Comparison of ENCODE assay signal across 35 cellular contexts in genomic region chr1:44330935-44331334, GRCh38.
"Had no signal": no experiment of that assay in that cellular context is flagged by ENCODE, and none has a peak within 500 bp of the region (broad histone marks: within the 10 kb centered on the region; RNA-seq: fewer than 3 reads in every experiment).

No MANE protein-coding gene starts in this region.

- DNase-seq: activated B cell treated with CpG ODN at 0.5 μM for 24 hours; activated CD4-positive, alpha-beta memory T cell treated with anti-CD3 and anti-CD28 coated beads for 36 hours; activated CD4-positive, alpha-beta T cell treated with anti-CD3 and anti-CD28 coated beads for 4 hours; activated CD4-positive, alpha-beta T cell treated with anti-CD3 and anti-CD28 coated beads, Interleukin-2, amount 10 ng/mL, durations not matched to agents 24 days and 14 days; activated CD4-positive, alpha-beta T cell treated with anti-CD3 and anti-CD28 coated beads, Interleukin-2, amount 50 U/mL, for 1 hour; activated CD4-positive, alpha-beta T cell treated with anti-CD3 and anti-CD28 coated beads, Interleukin-2, amount 50 U/mL, for 4 hours; activated CD4-positive, CD25-positive, alpha-beta regulatory T cell treated with anti-CD3 and anti-CD28 coated beads, Interleukin-2, amount 50 U/mL, for 72 hours; activated CD8-positive, alpha-beta memory T cell treated with anti-CD3 and anti-CD28 coated beads, Interleukin-2, amount 50 U/mL, for 4 hours; activated CD8-positive, alpha-beta T cell treated with anti-CD3 and anti-CD28 coated beads for 36 hours; activated effector memory CD4-positive, alpha-beta T cell treated with anti-CD3 and anti-CD28 coated beads, Interleukin-2, amount 50 U/mL, for 16 hours; activated gamma-delta T cell treated with Interleukin-2 at 50 U/mL for 16 hours; activated naive CD4-positive, alpha-beta T cell; activated naive CD4-positive, alpha-beta T cell treated with anti-CD3 and anti-CD28 coated beads for 36 hours; activated naive CD4-positive, alpha-beta T cell treated with anti-CD3 and anti-CD28 coated beads, Interleukin-2, amount 50 U/mL, for 16 hours; activated naive CD8-positive, alpha-beta T cell treated with anti-CD3 and anti-CD28 coated beads for 36 hours; activated T-cell treated with anti-CD3 and anti-CD28 coated beads for 4 hours; activated T-cell treated with anti-CD3 and anti-CD28 coated beads, Interleukin-2, amount 50 U/mL, for 1 hour; activated T-cell treated with anti-CD3 and anti-CD28 coated beads, Interleukin-2, amount 50 U/mL, for 4 hours; activated T-cell treated with anti-CD3 and anti-CD28 coated beads, Interleukin-2, amount 50 U/mL, for 72 hours; adrenal gland; amniotic stem cell; aorta; body of pancreas; brain microvascular endothelial cell; central memory CD4-positive, alpha-beta T cell; T-helper 2 cell; T-helper 9 cell had no signal

- H3K9me3 Mint-ChIP-seq: activated B cell treated with CpG ODN at 0.5 μM for 24 hours; activated CD4-positive, alpha-beta memory T cell treated with anti-CD3 and anti-CD28 coated beads for 36 hours; activated CD4-positive, alpha-beta T cell treated with anti-CD3 and anti-CD28 coated beads, Interleukin-2, amount 10 ng/mL, durations not matched to agents 24 days and 14 days; activated CD8-positive, alpha-beta T cell treated with anti-CD3 and anti-CD28 coated beads for 36 hours; activated naive CD4-positive, alpha-beta T cell treated with anti-CD3 and anti-CD28 coated beads for 36 hours; activated naive CD4-positive, alpha-beta T cell treated with anti-CD3 and anti-CD28 coated beads, Interleukin-2, amount 50 U/mL, for 72 hours; activated naive CD8-positive, alpha-beta T cell treated with anti-CD3 and anti-CD28 coated beads for 36 hours; activated T-cell treated with anti-CD3 and anti-CD28 coated beads, Interleukin-2, amount 50 U/mL, for 4 hours; activated T-cell treated with anti-CD3 and anti-CD28 coated beads, Interleukin-2, amount 50 U/mL, for 72 hours; activated T-helper 1 cell treated with anti-CD3 and anti-CD28 coated beads, Interleukin-12 subunit alpha, Interleukin-12 subunit beta, Interleukin-2, Interleukin-4 antibody, amounts not matched to agents 30 ng/mL and 10 ng/mL and 1 ng/mL, durations not matched to agents 14 hours and 24 hours and 36 hours; activated T-helper 17 cell treated with anti-CD3 and anti-CD28 coated beads, Interleukin-2, amount 50 U/mL, for 72 hours; T-helper 1 cell treated with Interleukin-12 subunit alpha and Interleukin-12 subunit beta and Interleukin-4 antibody, amounts not matched to agents 30 μg/mL and 1 μg/mL, for 36 hours; T-helper 2 cell treated with Interferon-gamma antibody and Interleukin-4, amounts not matched to agents 5 μg/mL and 100 μg/mL, for 36 hours had no signal

- H3K27me3 Mint-ChIP-seq: activated B cell treated with CpG ODN at 0.5 μM for 24 hours; activated CD4-positive, alpha-beta memory T cell treated with anti-CD3 and anti-CD28 coated beads for 36 hours; activated CD4-positive, alpha-beta T cell treated with anti-CD3 and anti-CD28 coated beads, Interleukin-2, amount 10 ng/mL, durations not matched to agents 24 days and 14 days; activated CD8-positive, alpha-beta T cell treated with anti-CD3 and anti-CD28 coated beads for 36 hours; activated naive CD8-positive, alpha-beta T cell treated with anti-CD3 and anti-CD28 coated beads for 36 hours; activated T-helper 17 cell treated with anti-CD3 and anti-CD28 coated beads, Interleukin-2, amount 50 U/mL, for 72 hours had no signal

- H3K36me3 ChIP-seq: breast epithelium had no signal

- H3K4me3 ChIP-seq: adrenal gland, body of pancreas, breast epithelium had no signal

- H3K4me1 Mint-ChIP-seq: activated B cell treated with CpG ODN at 0.5 μM for 24 hours; activated CD4-positive, alpha-beta T cell treated with anti-CD3 and anti-CD28 coated beads, Interleukin-2, amount 10 ng/mL, durations not matched to agents 24 days and 14 days; activated naive CD8-positive, alpha-beta T cell treated with anti-CD3 and anti-CD28 coated beads for 36 hours; activated T-helper 17 cell treated with anti-CD3 and anti-CD28 coated beads, Interleukin-2, amount 50 U/mL, for 72 hours had no signal

- H3K9me3 ChIP-seq: adrenal gland, body of pancreas, breast epithelium had no signal

- H3K27ac Mint-ChIP-seq: activated B cell treated with CpG ODN at 0.5 μM for 24 hours; activated CD4-positive, alpha-beta memory T cell treated with anti-CD3 and anti-CD28 coated beads for 36 hours; activated CD4-positive, alpha-beta T cell treated with anti-CD3 and anti-CD28 coated beads, Interleukin-2, amount 10 ng/mL, durations not matched to agents 24 days and 14 days; activated CD8-positive, alpha-beta T cell treated with anti-CD3 and anti-CD28 coated beads for 36 hours; activated naive CD4-positive, alpha-beta T cell treated with anti-CD3 and anti-CD28 coated beads for 36 hours; activated naive CD8-positive, alpha-beta T cell treated with anti-CD3 and anti-CD28 coated beads for 36 hours; activated T-cell treated with anti-CD3 and anti-CD28 coated beads, Interleukin-2, amount 50 U/mL, for 72 hours; activated T-helper 1 cell treated with anti-CD3 and anti-CD28 coated beads, Interleukin-12 subunit alpha, Interleukin-12 subunit beta, Interleukin-2, Interleukin-4 antibody, amounts not matched to agents 30 ng/mL and 10 ng/mL and 1 ng/mL, durations not matched to agents 14 hours and 24 hours and 36 hours; activated T-helper 17 cell treated with anti-CD3 and anti-CD28 coated beads, Interleukin-2, amount 50 U/mL, for 72 hours; T-helper 1 cell treated with Interleukin-12 subunit alpha and Interleukin-12 subunit beta and Interleukin-4 antibody, amounts not matched to agents 30 μg/mL and 1 μg/mL, for 36 hours; T-helper 2 cell treated with Interferon-gamma antibody and Interleukin-4, amounts not matched to agents 5 μg/mL and 100 μg/mL, for 36 hours had no signal

- H3K27me3 ChIP-seq: adrenal gland, body of pancreas, brain microvascular endothelial cell, breast epithelium had no signal

- H3K27ac ChIP-seq: adrenal gland, body of pancreas, brain microvascular endothelial cell, breast epithelium had no signal

- ATAC-seq: activated CD8-positive, alpha-beta T cell treated with anti-CD3 and anti-CD28 coated beads for 36 hours; activated naive CD4-positive, alpha-beta T cell treated with anti-CD3 and anti-CD28 coated beads, Interleukin-2, amount 50 U/mL, for 72 hours; activated T-cell treated with anti-CD3 and anti-CD28 coated beads, Interleukin-2, amount 50 U/mL, for 4 hours; activated T-cell treated with anti-CD3 and anti-CD28 coated beads, Interleukin-2, amount 50 U/mL, for 72 hours; activated T-helper 17 cell treated with anti-CD3 and anti-CD28 coated beads, Interleukin-2, amount 50 U/mL, for 72 hours; body of pancreas had no signal

- H3K4me3 Mint-ChIP-seq: activated B cell treated with CpG ODN at 0.5 μM for 24 hours; activated CD4-positive, alpha-beta memory T cell treated with anti-CD3 and anti-CD28 coated beads for 36 hours; activated CD4-positive, alpha-beta T cell treated with anti-CD3 and anti-CD28 coated beads, Interleukin-2, amount 10 ng/mL, durations not matched to agents 24 days and 14 days; activated CD8-positive, alpha-beta T cell treated with anti-CD3 and anti-CD28 coated beads for 36 hours; activated naive CD4-positive, alpha-beta T cell treated with anti-CD3 and anti-CD28 coated beads for 36 hours; activated naive CD8-positive, alpha-beta T cell treated with anti-CD3 and anti-CD28 coated beads for 36 hours; activated T-cell treated with anti-CD3 and anti-CD28 coated beads, Interleukin-2, amount 50 U/mL, for 4 hours; activated T-cell treated with anti-CD3 and anti-CD28 coated beads, Interleukin-2, amount 50 U/mL, for 72 hours; activated T-helper 1 cell treated with anti-CD3 and anti-CD28 coated beads, Interleukin-12 subunit alpha, Interleukin-12 subunit beta, Interleukin-2, Interleukin-4 antibody, amounts not matched to agents 30 ng/mL and 10 ng/mL and 1 ng/mL, durations not matched to agents 14 hours and 24 hours and 36 hours; activated T-helper 17 cell treated with anti-CD3 and anti-CD28 coated beads, Interleukin-2, amount 50 U/mL, for 72 hours; T-helper 1 cell treated with Interleukin-12 subunit alpha and Interleukin-12 subunit beta and Interleukin-4 antibody, amounts not matched to agents 30 μg/mL and 1 μg/mL, for 36 hours; T-helper 2 cell treated with Interferon-gamma antibody and Interleukin-4, amounts not matched to agents 5 μg/mL and 100 μg/mL, for 36 hours had no signal

- FAIRE-seq: astrocyte, TTC549 had no signal
